ENCODE assay signal across 25 cellular contexts in genomic region chr10:4943821-4944220, GRCh38. TPM values are rescaled to one million over a fixed set of nuclear protein-coding genes. Genes with fewer than 3 reads are reported as not detected.
DNase-seq lines count a peak whose midpoint lies in the region; ATAC-seq, FAIRE-seq and TF ChIP-seq lines count a peak whose summit lies in the region.
"Had no signal": no experiment of that assay in that cellular context is flagged by ENCODE, and none has a peak within 500 bp of the region (broad histone marks: within the 10 kb centered on the region; RNA-seq: fewer than 3 reads in every experiment).

No MANE protein-coding gene starts in this region.

- peaks cover 28% of the 10 kb centered on the region for H3K4me1 ChIP-seq in IMR-90 (ENCODE audit: control insufficient read depth, insufficient read depth, low read length)
- H3K4me1 ChIP-seq in H1 (replicated peaks in 1 of 4; ENCODE audit: control insufficient read depth in 3 of 4, insufficient read depth in 4 of 4, low read length in 3 of 4): peaks cover 3 to 21% (median 14%) of the 10 kb centered on the region in 4 experiments
- H3K4me1 ChIP-seq in thoracic aorta (ENCODE audit: control insufficient read depth in 1 of 2, low read depth in 2 of 2): peaks cover 33 to 99% of the 10 kb centered on the region in 2 donors

- H3K4ac ChIP-seq in IMR-90 (ENCODE audit: low read depth, low read length) (peak overlapping the region; percentile 4; the same call in 1 of the 2 replicates), H1 (replicated peaks; ENCODE audit: insufficient read length, low read depth, low read length) (no peak overlapping the region)

- H3K27ac ChIP-seq in IMR-90 (ENCODE audit: insufficient read depth, low read length): peak overlapping the region; percentile 25; the same call in 1 of the 2 replicates
- H3K27ac ChIP-seq in H1 (ENCODE audit: low read depth, low read length): no peak overlapping the region
- peak overlapping the region; percentile 79 to 93 for H3K27ac ChIP-seq in thoracic aorta
- H3K27ac ChIP-seq: Peyer's patch had no signal

- TF ChIP-seq RAD21 in IMR-90 (IDR thresholded peaks at IDR 0.05; ENCODE audit: low read length) (no peak), H1 (IDR thresholded peaks at IDR 0.05 in 1 of 2, conservative IDR thresholded peaks at IDR 0.05 in 1 of 2; ENCODE audit: low read depth in 2 of 2, low read length in 2 of 2) (no peak)

- no peak for TF ChIP-seq EP300 in H1 (IDR thresholded peaks at IDR 0.05; ENCODE audit: borderline replicate concordance in 1 of 2, low read depth in 2 of 2, low read length in 2 of 2)

- intact Hi-C loops in IMR-90 (cut with micrococcal nuclease): loop anchor here (1.0 kb wide), 1 partner anchor 95 kb away; no protein-coding TSS in a partner anchor

- no peak overlapping the region for H2AK9ac ChIP-seq in IMR-90 (replicated peaks; ENCODE audit: low read depth, low read length, poor library complexity)

- H4K91ac ChIP-seq in IMR-90 (ENCODE audit: insufficient read depth, low read depth, low read length): peak overlapping the region; percentile 32; the same call in 1 of the 2 replicates
- no peak overlapping the region for H4K91ac ChIP-seq in H1 (replicated peaks; ENCODE audit: insufficient read length, low read length)

- H3K36me3 Mint-ChIP-seq in mesothelial cell of epicardium: no peaks in the 10 kb centered on the region
- H3K36me3 Mint-ChIP-seq: CD4-positive, CD25-positive, alpha-beta regulatory T cell had no signal

- H4K5ac ChIP-seq in IMR-90 (ENCODE audit: low read depth, low read length): peak overlapping the region; percentile 80
- H4K5ac ChIP-seq in H1 (ENCODE audit: insufficient read length, low read depth, low read length): no peak overlapping the region

- no peaks in the 10 kb centered on the region for H4K20me1 ChIP-seq in IMR-90 (ENCODE audit: insufficient read depth, low read length)
- no peaks in the 10 kb centered on the region for H4K20me1 ChIP-seq in H1 (replicated peaks in 1 of 2; ENCODE audit: control insufficient read depth in 1 of 2, insufficient read depth in 2 of 2, low read length in 2 of 2)

- POLR2A ChIA-PET in IMR-90 (lab: Charles Lee; ENCODE audit: unreplicated experiment): no interaction called here
- POLR2A ChIA-PET in H1 (lab: Charles Lee; ENCODE audit: partially characterized antibody): no interaction called here

- H4K8ac ChIP-seq in IMR-90 (ENCODE audit: low read depth in 2 of 2, low read length in 2 of 2): no peak overlapping the region
- H4K8ac ChIP-seq in H1 (ENCODE audit: extremely low read depth, insufficient read depth, low read length): no peak overlapping the region

- no peaks in the 10 kb centered on the region for H3K27me3 Mint-ChIP-seq in mesothelial cell of epicardium (ENCODE audit: low read depth)
- H3K27me3 Mint-ChIP-seq: activated T-cell treated with anti-CD3 and anti-CD28 coated beads, Interleukin-2, amount 50 U/mL, for 24 hours had no signal

- TF ChIP-seq CTCF in IMR-90 (conservative IDR thresholded peaks at IDR 0.05; ENCODE audit: low read depth, low read length) (no peak), H1 (IDR thresholded peaks at IDR 0.05; ENCODE audit: control extremely low read depth in 1 of 3, insufficient read depth in 1 of 3, low read depth in 1 of 3, low read length in 3 of 3) (no peak), mesothelial cell of epicardium (IDR thresholded peaks at IDR 0.05; ENCODE audit: unreplicated experiment) (no peak), thoracic aorta (IDR thresholded peaks at IDR 0.05) (no peak)

- H3K27me3 ChIP-seq in IMR-90 (ENCODE audit: control insufficient read depth, insufficient read depth, low read length): no peaks in the 10 kb centered on the region
- H3K27me3 ChIP-seq in H1 (replicated peaks in 1 of 4; ENCODE audit: control insufficient read depth in 3 of 4, extremely low read depth in 1 of 4, insufficient read depth in 3 of 4, low read length in 3 of 4): no peaks in the 10 kb centered on the region; a peak in 1 of 7 replicates
- no peaks in the 10 kb centered on the region for H3K27me3 ChIP-seq in thoracic aorta (replicated peaks; ENCODE audit: insufficient read depth)
- H3K27me3 ChIP-seq: Peyer's patch had no signal

- no peaks in the 10 kb centered on the region for H3K23me2 ChIP-seq in H1 (ENCODE audit: low read depth, low read length)

- no peak for ATAC-seq in IMR-90 (ENCODE audit: low read depth)
- no peak for ATAC-seq in thoracic aorta (ENCODE audit: insufficient number of reproducible peaks, low FRiP score, low read depth)
- no peak for ATAC-seq in HG03159 (IDR thresholded peaks at IDR 0.05; ENCODE audit: unreplicated experiment)
- ATAC-seq in HG03097 (IDR thresholded peaks at IDR 0.05; ENCODE audit: low FRiP score, unreplicated experiment): no peak
- ATAC-seq: activated CD8-positive, alpha-beta T cell treated with anti-CD3 and anti-CD28 coated beads, Interleukin-2, amount 10 ng/mL, durations not matched to agents 7 days and 5 days; GM12878; K562 had no signal

- H3K36me3 ChIP-seq in IMR-90 (ENCODE audit: control insufficient read depth, insufficient read depth, low read length) (no peaks in the 10 kb centered on the region), H1 (ENCODE audit: control insufficient read depth in 2 of 4, insufficient read depth in 4 of 4, low read length in 3 of 4) (no peaks in the 10 kb centered on the region), thoracic aorta (no peaks in the 10 kb centered on the region)
- H3K36me3 ChIP-seq: Peyer's patch had no signal

- FAIRE-seq in H1 (lab: Jason Lieb, UNC): no peak
- FAIRE-seq: colon, endometrium, GM12878, K562 had no signal

- H3K9ac ChIP-seq in IMR-90 (ENCODE audit: low read depth, low read length): no peak overlapping the region
- H3K9ac ChIP-seq in H1 (replicated peaks in 1 of 4; ENCODE audit: extremely low read depth in 1 of 4, low read depth in 3 of 4, low read length in 3 of 4): no peak overlapping the region

- H2BK20ac ChIP-seq in IMR-90 (ENCODE audit: low read depth, low read length) (peak overlapping the region; percentile 9), H1 (ENCODE audit: low read length) (peak overlapping the region; percentile 66; the same call in 1 of the 2 replicates)

- no peak overlapping the region for H3K4me3 ChIP-seq in IMR-90 (ENCODE audit: insufficient read depth, low read depth, low read length)
- H3K4me3 ChIP-seq in H1 (ENCODE audit: extremely low read depth in 1 of 4, insufficient read depth in 2 of 4, low read depth in 3 of 4, low read length in 4 of 4): no peak overlapping the region
- no peak overlapping the region for H3K4me3 ChIP-seq in thoracic aorta
- H3K4me3 ChIP-seq: GM12878, K562, Peyer's patch had no signal

- no peaks in the 10 kb centered on the region for H3K79me2 ChIP-seq in H1 (ENCODE audit: control insufficient read depth in 1 of 2, insufficient read depth in 2 of 2, low read length in 2 of 2)

- peaks cover 7% of the 10 kb centered on the region for H3K4me1 Mint-ChIP-seq in mesothelial cell of epicardium
- H3K4me1 Mint-ChIP-seq: CD4-positive, CD25-positive, alpha-beta regulatory T cell had no signal

- no peak overlapping the region for H3K4me3 Mint-ChIP-seq in mesothelial cell of epicardium
- H3K4me3 Mint-ChIP-seq: activated CD8-positive, alpha-beta T cell treated with anti-CD3 and anti-CD28 coated beads, Interleukin-2, amount 10 ng/mL, durations not matched to agents 7 days and 5 days; activated naive CD4-positive, alpha-beta T cell treated with anti-CD3 and anti-CD28 coated beads for 36 hours; activated T-cell treated with anti-CD3 and anti-CD28 coated beads, Interleukin-2, amount 50 U/mL, for 24 hours; CD4-positive, CD25-positive, alpha-beta regulatory T cell had no signal

- peak overlapping the region; percentile 23 for H3K27ac Mint-ChIP-seq in mesothelial cell of epicardium
- H3K27ac Mint-ChIP-seq: activated CD8-positive, alpha-beta T cell treated with anti-CD3 and anti-CD28 coated beads, Interleukin-2, amount 10 ng/mL, durations not matched to agents 7 days and 5 days; activated naive CD4-positive, alpha-beta T cell treated with anti-CD3 and anti-CD28 coated beads for 36 hours; activated T-cell treated with anti-CD3 and anti-CD28 coated beads, Interleukin-2, amount 50 U/mL, for 24 hours; CD4-positive, CD25-positive, alpha-beta regulatory T cell had no signal

- H3K9me3 Mint-ChIP-seq in mesothelial cell of epicardium: peaks cover 17% of the 10 kb centered on the region
- H3K9me3 Mint-ChIP-seq: activated naive CD4-positive, alpha-beta T cell treated with anti-CD3 and anti-CD28 coated beads for 36 hours; activated T-cell treated with anti-CD3 and anti-CD28 coated beads, Interleukin-2, amount 50 U/mL, for 24 hours; CD4-positive, CD25-positive, alpha-beta regulatory T cell had no signal

- H3K56ac ChIP-seq in IMR-90 (ENCODE audit: extremely low read depth, insufficient read depth, low read length) (no peak overlapping the region), H1 (replicated peaks; ENCODE audit: insufficient read length, low read depth, low read length) (no peak overlapping the region)

- no peak for TF ChIP-seq POLR2A in IMR-90 (IDR thresholded peaks at IDR 0.05; ENCODE audit: low read depth, low read length)
- no peak for TF ChIP-seq POLR2A in H1 (IDR thresholded peaks at IDR 0.05; ENCODE audit: control extremely low read depth in 1 of 2, low read depth in 2 of 2, low read length in 2 of 2)

- no peak overlapping the region for H3K4me2 ChIP-seq in IMR-90 (ENCODE audit: low read depth, low read length)
- H3K4me2 ChIP-seq in H1 (ENCODE audit: insufficient read depth in 1 of 2, low read depth in 2 of 2, low read length in 2 of 2): no peak overlapping the region; a peak in 1 of 4 replicates

- no TSS peak for BruUV-seq in IMR-90 (replicated peaks; lab: Mats Ljungman, UMichigan)

- no peak overlapping the region for H2BK12ac ChIP-seq in H1 (ENCODE audit: low read depth, low read length)

- H3K14ac ChIP-seq in IMR-90 (replicated peaks; ENCODE audit: low read depth, low read length): no peak overlapping the region
- no peak overlapping the region for H3K14ac ChIP-seq in H1 (ENCODE audit: insufficient read length)

- DNase-seq in IMR-90: peak; percentile 1
- no peak for DNase-seq in H1 (ENCODE audit: low read depth in 1 of 2, low spot score in 2 of 2)
- DNase-seq in mesothelial cell of epicardium (ENCODE audit: low spot score in 2 of 2, unreplicated experiment in 2 of 2): no peak
- DNase-seq in thoracic aorta (ENCODE audit: low spot score): no peak
- DNase-seq in NCI-H2171 treated with DMSO at 0.1 percent for 48 hours (lab: John Stamatoyannopoulos, UW): no peak
- no peak for DNase-seq in activated T-cell treated with anti-CD3 and anti-CD28 coated beads, Interleukin-2, amount 50 U/mL, for 48 hours
- DNase-seq: activated CD4-positive, CD25-positive, alpha-beta regulatory T cell; activated CD8-positive, alpha-beta T cell treated with anti-CD3 and anti-CD28 coated beads, Interleukin-2, amount 10 ng/mL, durations not matched to agents 7 days and 5 days; activated naive CD4-positive, alpha-beta T cell treated with anti-CD3 and anti-CD28 coated beads for 36 hours; activated T-cell treated with anti-CD3 and anti-CD28 coated beads, Interleukin-2, amount 50 U/mL, for 24 hours; CD4-positive, CD25-positive, alpha-beta regulatory T cell; foreskin melanocyte; GF-D8; H9; NCI-H187 treated with DMSO at 0.1 percent for 48 hours; NCI-H446 treated with DMSO at 0.1 percent for 48 hours; Peyer's patch; retina; stimulated activated naive CD4-positive, alpha-beta T cell had no signal

- H3K23ac ChIP-seq in IMR-90 (ENCODE audit: low read depth, low read length) (no peak overlapping the region), H1 (ENCODE audit: insufficient read length) (no peak overlapping the region)

- H3K9me3 ChIP-seq in IMR-90 (ENCODE audit: control insufficient read depth, insufficient read depth, low read length) (no peaks in the 10 kb centered on the region), H1 (ENCODE audit: insufficient read depth in 2 of 2, low read depth in 1 of 2, low read length in 1 of 2) (no peaks in the 10 kb centered on the region), thoracic aorta (no peaks in the 10 kb centered on the region)
- H3K9me3 ChIP-seq: Peyer's patch had no signal

- H2AK5ac ChIP-seq in IMR-90 (ENCODE audit: low read depth, low read length): 0 out of 2 replicates have a peak overlapping the region, but pooled peaks have one; percentile 9
- H2AK5ac ChIP-seq in H1 (ENCODE audit: low read depth, low read length): no peak overlapping the region; the same call in 1 of the 2 replicates

- H3K18ac ChIP-seq in IMR-90 (ENCODE audit: low read depth, low read length): peak overlapping the region; percentile 88
- no peak overlapping the region for H3K18ac ChIP-seq in H1 (ENCODE audit: extremely low read depth, low read length)

- WGBS in IMR-90 (ENCODE audit: extremely low coverage in 2 of 2, insufficient read length in 1 of 2), 2 experiments: no CpG with 5 or more reads among the region's 2 CpGs
- WGBS in H1 (ENCODE audit: extremely low coverage in 1 of 2, insufficient coverage in 1 of 2, insufficient read length in 1 of 2, insufficient replicate concordance in 2 of 2, low coverage in 1 of 2, low lambda C conversion rate in 2 of 2, missing lambda C conversion rate in 1 of 2), 2 experiments: 79% methylated on average over 2 of the region's 2 CpGs; no CpG with 5 or more reads in 1 of the 2 experiments

- H2AFZ ChIP-seq in IMR-90 (replicated peaks; ENCODE audit: low read length, poor library complexity) (no peak overlapping the region), H1 (ENCODE audit: low read length) (no peak overlapping the region)

- H3K79me1 ChIP-seq in IMR-90 (ENCODE audit: low read depth in 1 of 2, low read length in 2 of 2): no peaks in the 10 kb centered on the region
- no peaks in the 10 kb centered on the region for H3K79me1 ChIP-seq in H1 (ENCODE audit: low read depth, low read length)

- in situ Hi-C loops in IMR-90 (cut with MboI; ENCODE audit: low sequenced_read_pairs): no loop called here

- H3K9me1 ChIP-seq in IMR-90 (ENCODE audit: insufficient read depth, low read length): 0 out of 2 replicates have a peak, but pooled peaks cover 2% of the 10 kb centered on the region

- H2BK15ac ChIP-seq in IMR-90 (ENCODE audit: low read depth, low read length) (no peak overlapping the region; the same call in 2 of the 3 replicates), H1 (ENCODE audit: low read length) (no peak overlapping the region)

- dilution Hi-C loops in IMR-90 (cut with HindIII; ENCODE audit: low sequenced_read_pairs, unreplicated experiment): no loop called here

- peak overlapping the region; percentile 22 for H2BK120ac ChIP-seq in IMR-90 (ENCODE audit: low read depth, low read length)
- H2BK120ac ChIP-seq in H1 (replicated peaks; ENCODE audit: low read depth, low read length): no peak overlapping the region

- CTCF ChIA-PET in IMR-90 (lab: Yijun Ruan, JAX): no interaction called here
- CTCF ChIA-PET in H1 (lab: Charles Lee; ENCODE audit: partially characterized antibody): interaction anchor here (0.6 kb wide), 1 partner anchor 225 kb away, joined by 6 read pairs; no protein-coding TSS in a partner anchor

- H2BK5ac ChIP-seq in IMR-90 (ENCODE audit: low read depth, low read length, poor library complexity, severe bottlenecking): peak overlapping the region; percentile 20
- H2BK5ac ChIP-seq in H1 (ENCODE audit: low read depth, low read length): 0 out of 2 replicates have a peak overlapping the region, but pooled peaks have one; percentile 41

RNA-seq across cellular contexts. Expression of gene AKR1C1, which starts 19.4 kb away (rescaled TPM):
- 3.6 and 5.0 TPM in 2 replicates for total RNA-seq in IMR-90 (2012; rRNA removed)
- 3.8 and 5.4 TPM in 2 replicates for polyA plus RNA-seq in IMR-90 (2012; rRNA removed)
- 2.3 and 3.5 TPM in 2 replicates for polyA plus RNA-seq in IMR-90 (2012; cell fraction: cytosol; rRNA removed)
- polyA plus RNA-seq in IMR-90 (2012; cell fraction: nucleus; rRNA removed; ENCODE audit: low replicate concordance): 2.6 and 11.5 TPM in 2 replicates
- 1.4 and 2.3 TPM in 2 replicates for total RNA-seq in H1 (2021; fragmentation: NEBNext Ultra II Directional; extraction: Animal tissue kit (Norgen Biotek cat#: 25700))
- 2.1 and 3.1 TPM in 2 replicates for polyA plus RNA-seq in H1 (2011; rRNA removed)
- polyA plus RNA-seq in H1 (2011; cell fraction: cytosol; rRNA removed): 3.3 TPM
- polyA plus RNA-seq in H1 (2011; cell fraction: nucleus; rRNA removed): 4.4 TPM
- 2.2 to 2.7 TPM (median 2.4 TPM) in 4 replicates for polyA plus RNA-seq in H1 (2012, experiment 1 of 2)
- polyA plus RNA-seq in H1 (2012, experiment 2 of 2): 0.79 TPM
- 1.9 TPM for polyA plus RNA-seq in H1 (2013, experiment 1 of 2)
- polyA plus RNA-seq in H1 (2013, experiment 2 of 2): 2.5 TPM
- polyA minus RNA-seq in H1 (2011; rRNA and poly(A)+ RNA removed): 1.8 and 2.6 TPM in 2 replicates
- 0.37 TPM for polyA minus RNA-seq in H1 (2011; cell fraction: cytosol; rRNA and poly(A)+ RNA removed)
- 5.3 TPM for polyA minus RNA-seq in H1 (2011; cell fraction: nucleus; rRNA and poly(A)+ RNA removed)
- 3.2 to 4.2 TPM (median 3.8 TPM) in 3 replicates for total RNA-seq in mesothelial cell of epicardium
- total RNA-seq in thoracic aorta: 100 to 1,000 TPM in 1 of 2 donors, 10 to 100 TPM in 1; 91.5 to 160 TPM

RNA-seq across cellular contexts. Expression of gene AKR1C2, which starts 59.8 kb away (rescaled TPM):
- total RNA-seq in IMR-90 (2012; rRNA removed) (0.28 and 0.36 TPM in 2 replicates), mesothelial cell of epicardium (2.2 to 2.6 TPM (median 2.5 TPM) in 3 replicates), thoracic aorta (10 to 100 TPM; 44.9 to 93.3 TPM)
- polyA plus RNA-seq in IMR-90 (2012; rRNA removed) (0.99 and 1.0 TPM in 2 replicates), H1 (2011; rRNA removed) (0.50 and 0.77 TPM in 2 replicates)
- polyA plus RNA-seq in IMR-90 (2012; cell fraction: cytosol; rRNA removed): 0.76 and 1.7 TPM in 2 replicates
- 0.20 and 1.5 TPM in 2 replicates for polyA plus RNA-seq in IMR-90 (2012; cell fraction: nucleus; rRNA removed; ENCODE audit: low replicate concordance)
- total RNA-seq in H1 (2021; fragmentation: NEBNext Ultra II Directional; extraction: Animal tissue kit (Norgen Biotek cat#: 25700)): 1.0 and 1.2 TPM in 2 replicates
- polyA plus RNA-seq in H1 (2011; cell fraction: cytosol; rRNA removed): 0.61 TPM
- polyA plus RNA-seq in H1 (2011; cell fraction: nucleus; rRNA removed): 1.0 TPM
- polyA plus RNA-seq in H1 (2012, experiment 1 of 2): 0.47 to 1.3 TPM (median 0.90 TPM) in 4 replicates
- polyA plus RNA-seq in H1 (2012, experiment 2 of 2): 0.50 TPM
- polyA plus RNA-seq in H1 (2013, experiment 1 of 2): 0.99 TPM
- polyA plus RNA-seq in H1 (2013, experiment 2 of 2): 0.83 TPM
- polyA minus RNA-seq in H1 (2011; rRNA and poly(A)+ RNA removed): 0.44 TPM in 1 of 2 replicates, not detected in the other
- not detected for polyA minus RNA-seq in H1 (2011; cell fraction: cytosol; rRNA and poly(A)+ RNA removed)
- polyA minus RNA-seq in H1 (2011; cell fraction: nucleus; rRNA and poly(A)+ RNA removed): 0.60 TPM
- total RNA-seq: activated CD8-positive, alpha-beta T cell treated with anti-CD3 and anti-CD28 coated beads, Interleukin-2, amount 10 ng/mL, durations not matched to agents 7 days and 5 days; CD4-positive, CD25-positive, alpha-beta regulatory T cell had no signal
- polyA plus RNA-seq: CD4-positive, CD25-positive, alpha-beta regulatory T cell had no signal

Comparison
In these comparisons a context has a peak if more than half of its experiments do, and no peak if none do; other contexts are left out.
1. RNA of gene AKR1C1, which starts 19.4 kb away (total RNA-seq): 91.5 to 160 TPM in thoracic aorta; 3.6 to 5.0 TPM in IMR-90, 3.2 to 4.2 TPM in mesothelial cell of epicardium and 1.4 to 2.3 TPM in H1; every median in the first group is over 10 times any median in the second.
2. RNA of gene AKR1C2, which starts 59.8 kb away (total RNA-seq): 44.9 to 93.3 TPM in thoracic aorta; 2.2 to 2.6 TPM in mesothelial cell of epicardium, 1.0 to 1.2 TPM in H1 and 0.28 to 0.36 TPM in IMR-90; every median in the first group is over 10 times any median in the second.